ENCODE assay signal across 25 cellular contexts in the genomic region with DNA sequence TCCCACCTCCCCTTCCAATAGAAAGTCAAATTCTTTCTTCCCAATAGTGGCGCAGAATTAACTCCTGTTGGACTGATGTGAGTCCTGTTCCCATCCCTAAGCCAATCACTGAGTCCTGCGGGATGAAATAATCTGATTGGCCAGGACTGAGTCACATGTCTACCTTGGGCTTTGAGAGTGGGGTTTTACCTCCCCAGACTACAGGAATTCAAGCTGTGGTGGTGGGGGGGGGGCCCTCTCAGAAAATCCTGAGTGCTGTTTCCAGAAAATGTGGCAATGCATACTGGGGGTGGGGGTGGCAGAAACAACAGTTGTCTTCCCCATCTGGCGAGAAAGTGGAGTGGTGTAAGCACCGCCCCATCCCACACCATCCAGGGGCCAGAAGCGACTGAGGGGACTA.
DNase-seq lines count a peak whose midpoint lies in the region; ATAC-seq and TF ChIP-seq lines count a peak whose summit lies in the region.
"Had no signal": no experiment of that assay in that cellular context is flagged by ENCODE, and none has a peak within 500 bp of the region (broad histone marks: within the 10 kb centered on the region; RNA-seq: fewer than 3 reads in every experiment).

No MANE protein-coding gene starts in this region.

- H3K27me3 ChIP-seq in H7 (ENCODE audit: control insufficient read depth, insufficient read depth, low read length) (no peaks in the 10 kb centered on the region), psoas muscle (ENCODE audit: insufficient read depth in 3 of 3, low read length in 2 of 3) (no peaks in the 10 kb centered on the region)
- H3K27me3 ChIP-seq: colonic mucosa had no signal

- peak overlapping the region; percentile 67 for H3K27ac ChIP-seq in psoas muscle
- H3K27ac ChIP-seq: C4-2B, colonic mucosa, VCaP had no signal

- H3K9me3 ChIP-seq in psoas muscle = no peaks in the 10 kb centered on the region
- H3K9me3 ChIP-seq: colonic mucosa had no signal

- intact Hi-C loops in psoas muscle (cut with DNase I) = no loop called here

- peak; percentile 25 for DNase-seq in Ammon's horn (ENCODE audit: low spot score)
- peak; percentile 71 for DNase-seq in H7
- peak; percentile 35 for DNase-seq in astrocyte of the hippocampus (ENCODE audit: low read depth, low spot score)
- no peak for DNase-seq in psoas muscle
- DNase-seq in midbrain (lab: John Stamatoyannopoulos, UW) = no peak
- DNase-seq: activated CD4-positive, alpha-beta T cell treated with anti-CD3 and anti-CD28 coated beads for 4 hours; activated CD8-positive, alpha-beta memory T cell treated with anti-CD3 and anti-CD28 coated beads for 24 hours; activated T-cell treated with anti-CD3 and anti-CD28 coated beads for 4 hours; Calu3; colonic mucosa; DND-41; effector CD8-positive, alpha-beta T cell; GF-D8; glutamatergic neuron; IMR-90; left ventricle myocardium superior; naive B cell; SHP77; SW 1271; T-helper 9 cell had no signal

- ATAC-seq in psoas muscle (peak in 1 of 4 donors; percentile 32), GM18511 (IDR thresholded peaks at IDR 0.05; ENCODE audit: unreplicated experiment) (no peak), HG03025 (IDR thresholded peaks at IDR 0.05; ENCODE audit: low FRiP score, unreplicated experiment) (no peak)
- ATAC-seq: stimulated activated effector memory CD8-positive, alpha-beta T cell treated with anti-CD3 and anti-CD28 coated beads, Interleukin-12 subunit alpha, Interleukin-12 subunit beta, amount 100 ng/mL, for 72 hours had no signal

- no peak for TF ChIP-seq CTCF in psoas muscle (IDR thresholded peaks at IDR 0.05)

- 77 to 86% (median 77%) methylated on average over 4 to 5 of the region's 5 CpGs for WGBS in psoas muscle, 3 donors

- H3K4me3 ChIP-seq in H7 (ENCODE audit: insufficient read depth, low read depth, low read length) = no peak overlapping the region
- H3K4me3 ChIP-seq in psoas muscle = no peak overlapping the region
- H3K4me3 ChIP-seq: colonic mucosa had no signal

- H3K36me3 ChIP-seq in H7 (replicated peaks; ENCODE audit: control insufficient read depth, insufficient read depth, low read length) (no peaks in the 10 kb centered on the region), psoas muscle (ENCODE audit: insufficient read depth in 1 of 2, low read depth in 1 of 2) (no peaks in the 10 kb centered on the region)
- H3K36me3 ChIP-seq: colonic mucosa had no signal

- H3K4me1 ChIP-seq in psoas muscle = peaks cover 21% of the 10 kb centered on the region
- H3K4me1 ChIP-seq: colonic mucosa had no signal

Comparison
In these comparisons a context has a peak if more than half of its experiments do, and no peak if none do; other contexts are left out.
1. DNase-seq: peak in Ammon's horn (single experiment), H7 (single experiment) and astrocyte of the hippocampus (single experiment); none in psoas muscle (0 of 2) and midbrain (single experiment).